Comparison of ENCODE assay signal across 21 cellular contexts in the genomic region with DNA sequence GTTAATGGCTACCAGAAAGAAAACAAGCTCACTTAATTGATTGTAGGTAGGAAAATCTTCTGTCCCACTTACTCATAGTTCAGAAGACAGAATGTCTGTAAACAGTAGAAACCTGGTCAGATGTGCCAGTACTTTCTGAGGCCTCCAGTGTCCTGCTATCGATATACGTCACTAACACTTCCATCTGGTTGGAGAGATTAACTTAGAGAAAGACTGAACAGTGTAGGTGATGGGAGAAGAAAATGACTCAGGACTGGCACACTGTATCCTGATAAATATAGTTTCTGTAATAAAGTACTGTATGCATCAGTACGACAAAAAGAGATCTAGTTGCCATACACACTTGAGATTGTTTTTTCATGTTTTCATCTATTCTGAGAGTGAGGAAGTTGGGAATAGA.
DNase-seq lines count a peak whose midpoint lies in the region; ATAC-seq, FAIRE-seq and TF ChIP-seq lines count a peak whose summit lies in the region.
"Had no signal": no experiment of that assay in that cellular context is flagged by ENCODE, and none has a peak within 500 bp of the region (broad histone marks: within the 10 kb centered on the region; RNA-seq: fewer than 3 reads in every experiment).

No MANE protein-coding gene starts in this region.

- H3K36me3 ChIP-seq in H7 (replicated peaks; ENCODE audit: control insufficient read depth, insufficient read depth, low read length), result peaks cover 2% of the 10 kb centered on the region

- H3K4me1 ChIP-seq in A549, result no peaks in the 10 kb centered on the region
- H3K4me1 ChIP-seq in foreskin keratinocyte, result no peaks in the 10 kb centered on the region
- H3K4me1 ChIP-seq: BLaER1 treated with 17β-estradiol and CSF1 and Interleukin-3, amounts not matched to agents 10 nM and 100 nM; Caco-2 had no signal

- POLR2A ChIA-PET in A549 (lab: Yijun Ruan, JAX), result no interaction called here

- H3K9me3 ChIP-seq in A549, result no peaks in the 10 kb centered on the region
- H3K9me3 ChIP-seq: Caco-2 had no signal

- no peak overlapping the region for H3K27ac ChIP-seq in A549
- no peak overlapping the region for H3K27ac ChIP-seq in foreskin keratinocyte
- H3K27ac ChIP-seq: BLaER1 treated with 17β-estradiol and CSF1 and Interleukin-3, amounts not matched to agents 10 nM and 100 nM; C4-2B had no signal

- H3K4me3 ChIP-seq in A549 (no peak overlapping the region), H7 (ENCODE audit: insufficient read depth, low read depth, low read length) (no peak overlapping the region)
- H3K4me3 ChIP-seq: BLaER1 treated with 17β-estradiol and CSF1 and Interleukin-3, amounts not matched to agents 10 nM and 100 nM; GM12878 had no signal

- TF ChIP-seq EP300 in A549 (IDR thresholded peaks at IDR 0.05), result no peak

- no peaks in the 10 kb centered on the region for H3K27me3 ChIP-seq in foreskin keratinocyte
- no peaks in the 10 kb centered on the region for H3K27me3 ChIP-seq in H7 (ENCODE audit: control insufficient read depth, insufficient read depth, low read length)
- H3K27me3 ChIP-seq: BLaER1 treated with 17β-estradiol and CSF1 and Interleukin-3, amounts not matched to agents 10 nM and 100 nM had no signal

- H3K4me2 ChIP-seq in A549, result no peak overlapping the region
- H3K4me2 ChIP-seq: BLaER1 treated with 17β-estradiol and CSF1 and Interleukin-3, amounts not matched to agents 10 nM and 100 nM had no signal

- TF ChIP-seq CTCF in A549 (IDR thresholded peaks at IDR 0.05) (no peak), foreskin keratinocyte (conservative IDR thresholded peaks at IDR 0.05) (no peak)

- no peak for ATAC-seq in A549
- ATAC-seq in foreskin keratinocyte, result no peak
- ATAC-seq: CD8-positive, alpha-beta T cell; GM12878 had no signal

- DNase-seq in A549 (ENCODE audit: low read depth in 1 of 2, low spot score in 1 of 2), result no peak
- DNase-seq in H54 (ENCODE audit: insufficient read length, low spot score), result no peak
- DNase-seq in inferior parietal cortex (ENCODE audit: extremely low spot score), result peak; percentile 7
- DNase-seq in EL, result no peak
- no peak for DNase-seq in foreskin keratinocyte
- DNase-seq in H7, result no peak
- DNase-seq: 8988T; AML-193; Caco-2; Calu3; CD4-positive, alpha-beta T cell; CD8-positive, alpha-beta T cell; DMS79 treated with DMSO at 0.1 percent for 48 hours; GDM1 had no signal

- CTCF ChIA-PET in A549 (lab: Yijun Ruan, JAX), result interaction anchor here (1.2 kb wide), 1 partner anchor 246 kb away, joined by 3 read pairs; no protein-coding TSS in a partner anchor

- peak; percentile 7 for FAIRE-seq in A549 (lab: Jason Lieb, UNC)
- peak; percentile 20 for FAIRE-seq in H54 (lab: Jason Lieb, UNC)
- FAIRE-seq: A204.1, D721Med, GM12878, GM12892, GM18507 had no signal

- WGBS in A549 (ENCODE audit: missing lambda C conversion rate), result 92% methylated on average over 3 of the region's 3 CpGs

- TF ChIP-seq POLR2A in A549 (IDR thresholded peaks at IDR 0.05; ENCODE audit: low read length) (no peak), H54 (IDR thresholded peaks at IDR 0.05; ENCODE audit: low read depth, low read length) (no peak)

- no peak for TF ChIP-seq RAD21 in A549 (conservative IDR thresholded peaks at IDR 0.05 in 1 of 2, IDR thresholded peaks at IDR 0.05 in 1 of 2)

TF ChIP-seq in A549, 52 proteins besides CTCF, POLR2A, EP300 and RAD21:
- TF ChIP-seq PHF8 (IDR thresholded peaks at IDR 0.05; ENCODE audit: borderline replicate concordance, low read depth) (no peak), HOXB13 (CRISPR knock-in tag; IDR thresholded peaks at IDR 0.05; ENCODE audit: low read depth) (no peak), CEBPB (IDR thresholded peaks at IDR 0.05) (no peak), KDM5A (IDR thresholded peaks at IDR 0.05) (no peak), BHLHE40 (IDR thresholded peaks at IDR 0.05; ENCODE audit: low read depth, low read length) (no peak), ZFP36 (IDR thresholded peaks at IDR 0.05; ENCODE audit: borderline replicate concordance, partially characterized antibody) (no peak), HOXA7 (CRISPR knock-in tag; IDR thresholded peaks at IDR 0.05) (no peak), CBX2 (IDR thresholded peaks at IDR 0.05; ENCODE audit: borderline replicate concordance, low read depth) (no peak), FOSL2 (IDR thresholded peaks at IDR 0.05) (no peak), FOSL2 (CRISPR knock-in tag; IDR thresholded peaks at IDR 0.05) (no peak), RCOR1 (IDR thresholded peaks at IDR 0.05; ENCODE audit: low read depth, low read length) (no peak), CHD2 (IDR thresholded peaks at IDR 0.05; ENCODE audit: low read length, partially characterized antibody) (no peak), MYC (IDR thresholded peaks at IDR 0.05; ENCODE audit: borderline replicate concordance, low read length) (no peak), FOSB (CRISPR knock-in tag; IDR thresholded peaks at IDR 0.05) (no peak), CHD4 (IDR thresholded peaks at IDR 0.05; ENCODE audit: borderline replicate concordance) (no peak)
- TF ChIP-seq, protein P1, sequence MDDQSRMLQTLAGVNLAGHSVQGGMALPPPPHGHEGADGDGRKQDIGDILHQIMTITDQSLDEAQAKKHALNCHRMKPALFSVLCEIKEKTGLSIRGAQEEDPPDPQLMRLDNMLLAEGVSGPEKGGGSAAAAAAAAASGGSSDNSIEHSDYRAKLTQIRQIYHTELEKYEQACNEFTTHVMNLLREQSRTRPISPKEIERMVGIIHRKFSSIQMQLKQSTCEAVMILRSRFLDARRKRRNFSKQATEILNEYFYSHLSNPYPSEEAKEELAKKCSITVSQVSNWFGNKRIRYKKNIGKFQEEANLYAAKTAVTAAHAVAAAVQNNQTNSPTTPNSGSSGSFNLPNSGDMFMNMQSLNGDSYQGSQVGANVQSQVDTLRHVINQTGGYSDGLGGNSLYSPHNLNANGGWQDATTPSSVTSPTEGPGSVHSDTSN (IDR thresholded peaks at IDR 0.05), result no peak
- TF ChIP-seq, protein P2, sequence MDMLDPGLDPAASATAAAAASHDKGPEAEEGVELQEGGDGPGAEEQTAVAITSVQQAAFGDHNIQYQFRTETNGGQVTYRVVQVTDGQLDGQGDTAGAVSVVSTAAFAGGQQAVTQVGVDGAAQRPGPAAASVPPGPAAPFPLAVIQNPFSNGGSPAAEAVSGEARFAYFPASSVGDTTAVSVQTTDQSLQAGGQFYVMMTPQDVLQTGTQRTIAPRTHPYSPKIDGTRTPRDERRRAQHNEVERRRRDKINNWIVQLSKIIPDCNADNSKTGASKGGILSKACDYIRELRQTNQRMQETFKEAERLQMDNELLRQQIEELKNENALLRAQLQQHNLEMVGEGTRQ (IDR thresholded peaks at IDR 0.05), result no peak
- TF ChIP-seq, protein P3, sequence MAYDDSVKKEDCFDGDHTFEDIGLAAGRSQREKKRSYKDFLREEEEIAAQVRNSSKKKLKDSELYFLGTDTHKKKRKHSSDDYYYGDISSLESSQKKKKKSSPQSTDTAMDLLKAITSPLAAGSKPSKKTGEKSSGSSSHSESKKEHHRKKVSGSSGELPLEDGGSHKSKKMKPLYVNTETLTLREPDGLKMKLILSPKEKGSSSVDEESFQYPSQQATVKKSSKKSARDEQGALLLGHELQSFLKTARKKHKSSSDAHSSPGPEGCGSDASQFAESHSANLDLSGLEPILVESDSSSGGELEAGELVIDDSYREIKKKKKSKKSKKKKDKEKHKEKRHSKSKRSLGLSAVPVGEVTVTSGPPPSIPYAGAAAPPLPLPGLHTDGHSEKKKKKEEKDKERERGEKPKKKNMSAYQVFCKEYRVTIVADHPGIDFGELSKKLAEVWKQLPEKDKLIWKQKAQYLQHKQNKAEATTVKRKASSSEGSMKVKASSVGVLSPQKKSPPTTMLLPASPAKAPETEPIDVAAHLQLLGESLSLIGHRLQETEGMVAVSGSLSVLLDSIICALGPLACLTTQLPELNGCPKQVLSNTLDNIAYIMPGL (CRISPR knock-in tag; IDR thresholded peaks at IDR 0.05; ENCODE audit: borderline replicate concordance), result no peak
- TF ChIP-seq, protein P4, sequence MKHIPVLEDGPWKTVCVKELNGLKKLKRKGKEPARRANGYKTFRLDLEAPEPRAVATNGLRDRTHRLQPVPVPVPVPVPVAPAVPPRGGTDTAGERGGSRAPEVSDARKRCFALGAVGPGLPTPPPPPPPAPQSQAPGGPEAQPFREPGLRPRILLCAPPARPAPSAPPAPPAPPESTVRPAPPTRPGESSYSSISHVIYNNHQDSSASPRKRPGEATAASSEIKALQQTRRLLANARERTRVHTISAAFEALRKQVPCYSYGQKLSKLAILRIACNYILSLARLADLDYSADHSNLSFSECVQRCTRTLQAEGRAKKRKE (CRISPR knock-in tag; IDR thresholded peaks at IDR 0.05; ENCODE audit: low read depth), result no peak
TF ChIP-seq in A549: peak in this region for 0.
